In the genomic region with DNA sequence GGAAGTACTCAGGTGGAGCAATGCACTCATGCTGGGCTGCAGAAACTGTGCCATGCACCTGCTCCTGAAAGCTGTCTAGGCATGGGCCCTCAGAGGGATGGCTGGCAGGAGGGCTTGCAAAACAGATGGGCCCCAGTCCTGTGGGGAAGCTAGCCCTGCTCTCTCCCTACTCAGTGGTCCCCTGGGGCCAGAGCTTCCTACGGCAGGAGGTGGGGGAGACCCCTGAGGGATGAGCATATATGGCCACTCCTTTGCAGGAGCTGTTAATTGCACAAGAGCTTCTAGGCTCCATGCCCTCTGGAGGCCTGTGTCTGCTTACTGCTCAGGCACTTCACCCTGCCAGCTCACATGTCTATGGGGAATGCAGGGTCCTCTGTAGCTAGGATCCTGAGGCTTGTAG, we compare ENCODE assay signal across 28 cellular contexts.
"Had no signal": no experiment of that assay in that cellular context is flagged by ENCODE, and none has a peak within 500 bp of the region (broad histone marks: within the 10 kb centered on the region; RNA-seq: fewer than 3 reads in every experiment).

No MANE protein-coding gene starts in this region.

- ATAC-seq: activated T-cell treated with anti-CD3 and anti-CD28 coated beads, Interleukin-2, amount 50 U/mL, for 72 hours; Panc1; WTC11 had no signal

- H3K4me2 ChIP-seq: SK-N-SH had no signal

- H3K27me3 Mint-ChIP-seq: activated CD4-positive, alpha-beta memory T cell treated with anti-CD3 and anti-CD28 coated beads for 36 hours; activated CD4-positive, alpha-beta T cell treated with anti-CD3 and anti-CD28 coated beads, Interleukin-2, amount 10 ng/mL, durations not matched to agents 24 days and 14 days; activated naive CD4-positive, alpha-beta T cell treated with anti-CD3 and anti-CD28 coated beads, Interleukin-2, amount 10 ng/mL, durations not matched to agents 7 days and 5 days; activated naive CD8-positive, alpha-beta T cell treated with anti-CD3 and anti-CD28 coated beads for 36 hours; IgD-negative memory B cell had no signal

- H3K9ac ChIP-seq: SK-N-SH had no signal

- H3K4me1 ChIP-seq: breast epithelium, SJCRH30 had no signal

- H3K4me1 Mint-ChIP-seq: activated CD4-positive, alpha-beta T cell treated with anti-CD3 and anti-CD28 coated beads, Interleukin-2, amount 10 ng/mL, durations not matched to agents 24 days and 14 days; activated naive CD4-positive, alpha-beta T cell treated with anti-CD3 and anti-CD28 coated beads, Interleukin-2, amount 10 ng/mL, durations not matched to agents 7 days and 5 days; activated naive CD8-positive, alpha-beta T cell treated with anti-CD3 and anti-CD28 coated beads for 36 hours; IgD-negative memory B cell; WTC11 had no signal

- H3K27ac ChIP-seq: breast epithelium, RWPE1, SJCRH30 had no signal

- H3K36me3 ChIP-seq: breast epithelium, SJCRH30 had no signal

- H3K27ac Mint-ChIP-seq: activated CD4-positive, alpha-beta memory T cell treated with anti-CD3 and anti-CD28 coated beads for 36 hours; activated CD4-positive, alpha-beta T cell treated with anti-CD3 and anti-CD28 coated beads, Interleukin-2, amount 10 ng/mL, durations not matched to agents 24 days and 14 days; activated naive CD4-positive, alpha-beta T cell treated with anti-CD3 and anti-CD28 coated beads, Interleukin-2, amount 10 ng/mL, durations not matched to agents 7 days and 5 days; activated naive CD8-positive, alpha-beta T cell treated with anti-CD3 and anti-CD28 coated beads for 36 hours; activated T-cell treated with anti-CD3 and anti-CD28 coated beads, Interleukin-2, amount 50 U/mL, for 72 hours; activated T-helper 2 cell treated with anti-CD3 and anti-CD28 coated beads, Interferon-gamma antibody, Interleukin-2, Interleukin-4, amounts not matched to agents 10 μg/mL and 5 μg/mL and 100 μg/mL, durations not matched to agents 14 hours and 24 hours and 36 hours; IgD-negative memory B cell; WTC11 had no signal

- H3K36me3 Mint-ChIP-seq: activated CD4-positive, alpha-beta memory T cell treated with anti-CD3 and anti-CD28 coated beads for 36 hours; activated naive CD8-positive, alpha-beta T cell treated with anti-CD3 and anti-CD28 coated beads for 36 hours; IgD-negative memory B cell had no signal

- H3K9me3 ChIP-seq: SJCRH30, SK-N-SH had no signal

- H3K4me3 Mint-ChIP-seq: activated CD4-positive, alpha-beta memory T cell treated with anti-CD3 and anti-CD28 coated beads for 36 hours; activated CD4-positive, alpha-beta T cell treated with anti-CD3 and anti-CD28 coated beads, Interleukin-2, amount 10 ng/mL, durations not matched to agents 24 days and 14 days; activated naive CD4-positive, alpha-beta T cell treated with anti-CD3 and anti-CD28 coated beads, Interleukin-2, amount 10 ng/mL, durations not matched to agents 7 days and 5 days; activated naive CD8-positive, alpha-beta T cell treated with anti-CD3 and anti-CD28 coated beads for 36 hours; activated T-cell treated with anti-CD3 and anti-CD28 coated beads, Interleukin-2, amount 50 U/mL, for 72 hours; IgD-negative memory B cell; WTC11 had no signal

- H3K27me3 ChIP-seq: breast epithelium, SJCRH30 had no signal

- H3K4me3 ChIP-seq: breast epithelium, SJCRH30 had no signal

- DNase-seq: activated CD4-positive, alpha-beta memory T cell treated with anti-CD3 and anti-CD28 coated beads for 36 hours; activated CD4-positive, alpha-beta T cell treated with anti-CD3 and anti-CD28 coated beads for 1 hour; activated CD4-positive, alpha-beta T cell treated with anti-CD3 and anti-CD28 coated beads, Interleukin-2, amount 10 ng/mL, durations not matched to agents 24 days and 14 days; activated gamma-delta T cell treated with Interleukin-2 at 50 U/mL for 16 hours; activated naive CD4-positive, alpha-beta T cell treated with anti-CD3 and anti-CD28 coated beads, Interleukin-2, amount 10 ng/mL, durations not matched to agents 7 days and 5 days; activated naive CD8-positive, alpha-beta T cell treated with anti-CD3 and anti-CD28 coated beads for 36 hours; activated T-cell treated with anti-CD3 and anti-CD28 coated beads for 4 hours; activated T-cell treated with anti-CD3 and anti-CD28 coated beads, Interleukin-2, amount 50 U/mL, for 72 hours; anterior cingulate cortex; caudate nucleus; KG1; NCI-H1092; NCI-H1417; NCI-H1930; NCI-H2107; NCI-H446; NCI-H524 treated with DMSO at 0.1 percent for 48 hours; NCI-H82; Right ventricle myocardium superior; SJCRH30; SK-N-SH; T-helper 1 cell had no signal

- H3K9me2 ChIP-seq: SK-N-SH had no signal
